Comparison of ENCODE assay signal across 1 cellular context in the genomic region with DNA sequence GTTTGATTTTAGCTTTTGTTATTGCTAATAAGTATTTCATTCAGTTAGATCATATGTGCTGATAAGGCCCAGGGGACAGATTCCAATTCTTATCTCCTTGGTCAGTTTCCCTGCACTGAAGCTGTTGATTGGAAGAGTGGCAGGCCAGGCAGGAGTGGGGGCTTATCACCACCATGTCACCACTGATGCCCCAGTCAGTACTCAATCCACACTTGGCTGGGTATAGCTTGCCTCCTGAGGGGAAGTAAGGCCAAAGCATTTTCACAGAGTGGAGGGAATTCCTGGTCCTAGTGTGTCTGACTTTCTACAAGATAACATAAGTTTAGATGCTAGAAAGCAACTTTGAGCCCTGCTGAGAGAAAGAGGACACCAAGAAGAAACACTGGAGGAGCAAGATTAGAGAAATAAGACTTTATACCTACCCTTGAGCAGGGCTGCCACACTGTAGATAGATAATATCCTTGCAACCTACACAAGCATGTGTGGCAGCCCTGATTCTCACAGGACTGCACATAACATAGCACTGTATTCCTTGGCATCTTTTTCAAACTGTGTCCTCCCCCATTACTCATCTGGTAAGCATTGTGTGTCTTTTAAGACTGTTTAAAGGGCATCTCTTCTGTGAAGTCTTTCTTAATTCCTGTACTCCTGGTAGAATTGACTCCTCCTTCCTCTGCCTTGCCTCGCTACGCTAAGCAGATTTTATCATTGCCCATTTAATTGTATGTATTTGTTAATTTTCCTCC.
TF ChIP-seq lines count a peak whose summit lies in the region.

No MANE protein-coding gene starts in this region.

TF ChIP-seq in WTC11, 78 proteins besides CTCF, POLR2A, EP300 and RAD21 (continued from another document):
- TF ChIP-seq, protein P1, sequence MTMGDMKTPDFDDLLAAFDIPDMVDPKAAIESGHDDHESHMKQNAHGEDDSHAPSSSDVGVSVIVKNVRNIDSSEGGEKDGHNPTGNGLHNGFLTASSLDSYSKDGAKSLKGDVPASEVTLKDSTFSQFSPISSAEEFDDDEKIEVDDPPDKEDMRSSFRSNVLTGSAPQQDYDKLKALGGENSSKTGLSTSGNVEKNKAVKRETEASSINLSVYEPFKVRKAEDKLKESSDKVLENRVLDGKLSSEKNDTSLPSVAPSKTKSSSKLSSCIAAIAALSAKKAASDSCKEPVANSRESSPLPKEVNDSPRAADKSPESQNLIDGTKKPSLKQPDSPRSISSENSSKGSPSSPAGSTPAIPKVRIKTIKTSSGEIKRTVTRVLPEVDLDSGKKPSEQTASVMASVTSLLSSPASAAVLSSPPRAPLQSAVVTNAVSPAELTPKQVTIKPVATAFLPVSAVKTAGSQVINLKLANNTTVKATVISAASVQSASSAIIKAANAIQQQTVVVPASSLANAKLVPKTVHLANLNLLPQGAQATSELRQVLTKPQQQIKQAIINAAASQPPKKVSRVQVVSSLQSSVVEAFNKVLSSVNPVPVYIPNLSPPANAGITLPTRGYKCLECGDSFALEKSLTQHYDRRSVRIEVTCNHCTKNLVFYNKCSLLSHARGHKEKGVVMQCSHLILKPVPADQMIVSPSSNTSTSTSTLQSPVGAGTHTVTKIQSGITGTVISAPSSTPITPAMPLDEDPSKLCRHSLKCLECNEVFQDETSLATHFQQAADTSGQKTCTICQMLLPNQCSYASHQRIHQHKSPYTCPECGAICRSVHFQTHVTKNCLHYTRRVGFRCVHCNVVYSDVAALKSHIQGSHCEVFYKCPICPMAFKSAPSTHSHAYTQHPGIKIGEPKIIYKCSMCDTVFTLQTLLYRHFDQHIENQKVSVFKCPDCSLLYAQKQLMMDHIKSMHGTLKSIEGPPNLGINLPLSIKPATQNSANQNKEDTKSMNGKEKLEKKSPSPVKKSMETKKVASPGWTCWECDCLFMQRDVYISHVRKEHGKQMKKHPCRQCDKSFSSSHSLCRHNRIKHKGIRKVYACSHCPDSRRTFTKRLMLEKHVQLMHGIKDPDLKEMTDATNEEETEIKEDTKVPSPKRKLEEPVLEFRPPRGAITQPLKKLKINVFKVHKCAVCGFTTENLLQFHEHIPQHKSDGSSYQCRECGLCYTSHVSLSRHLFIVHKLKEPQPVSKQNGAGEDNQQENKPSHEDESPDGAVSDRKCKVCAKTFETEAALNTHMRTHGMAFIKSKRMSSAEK (CRISPR knock-in tag; IDR thresholded peaks at IDR 0.05; ENCODE audit: borderline replicate concordance) = no peak
- TF ChIP-seq, protein P2, sequence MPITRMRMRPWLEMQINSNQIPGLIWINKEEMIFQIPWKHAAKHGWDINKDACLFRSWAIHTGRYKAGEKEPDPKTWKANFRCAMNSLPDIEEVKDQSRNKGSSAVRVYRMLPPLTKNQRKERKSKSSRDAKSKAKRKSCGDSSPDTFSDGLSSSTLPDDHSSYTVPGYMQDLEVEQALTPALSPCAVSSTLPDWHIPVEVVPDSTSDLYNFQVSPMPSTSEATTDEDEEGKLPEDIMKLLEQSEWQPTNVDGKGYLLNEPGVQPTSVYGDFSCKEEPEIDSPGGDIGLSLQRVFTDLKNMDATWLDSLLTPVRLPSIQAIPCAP (CRISPR knock-in tag; IDR thresholded peaks at IDR 0.05) = no peak
- TF ChIP-seq FOXP1 (CRISPR knock-in tag; IDR thresholded peaks at IDR 0.05; ENCODE audit: borderline replicate concordance) = no peak
